In the genomic region with DNA sequence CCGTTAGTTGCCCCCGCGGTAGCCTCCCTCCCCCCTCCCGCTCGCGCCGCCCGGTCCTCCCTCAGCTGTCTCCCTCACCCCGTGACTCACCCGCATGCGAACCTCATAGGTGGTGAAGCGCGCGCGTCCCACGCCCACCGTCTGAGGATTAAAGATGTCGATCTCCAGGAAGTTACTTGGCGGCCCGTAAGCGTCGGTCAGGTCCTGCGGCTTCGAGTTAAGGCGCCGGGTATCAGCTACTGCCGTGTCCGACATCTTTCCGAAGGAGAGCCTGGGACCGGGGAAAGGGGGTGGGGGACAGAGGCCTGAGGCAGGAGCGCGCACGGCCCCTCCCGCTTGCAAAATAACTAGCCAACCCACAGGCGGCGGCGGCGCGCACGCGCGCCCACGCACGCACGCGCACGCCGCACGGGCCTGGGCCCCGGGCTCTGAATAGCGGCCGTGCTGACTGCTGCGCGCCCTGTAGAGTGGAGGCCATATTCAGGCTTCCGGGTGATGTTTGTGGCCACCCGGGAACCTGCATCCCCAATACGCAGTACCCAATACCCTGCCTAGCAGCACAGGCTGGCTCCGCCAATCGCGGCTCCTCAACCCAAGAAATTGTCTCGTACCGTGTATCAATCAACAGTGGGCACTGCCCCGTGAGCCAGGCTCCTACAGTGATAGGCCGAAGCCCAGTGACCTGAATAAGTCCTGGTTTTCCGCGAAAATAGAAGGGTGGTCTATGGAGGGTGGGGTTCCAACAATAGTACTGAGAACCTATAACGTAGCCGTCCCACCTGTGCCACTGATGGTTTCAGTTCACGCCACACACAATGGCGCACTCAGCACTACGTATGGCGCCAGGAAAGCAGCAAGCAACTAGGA, we compare ENCODE assay signal across 8 cellular contexts. TPM values are rescaled to one million over a fixed set of nuclear protein-coding genes. Genes with fewer than 3 reads are reported as not detected.
DNase-seq lines count a peak whose midpoint lies in the region; ATAC-seq and TF ChIP-seq lines count a peak whose summit lies in the region.

A gene (minus strand): TSS at position 283 of the 867 bp plus-strand sequence. CDS start 28 bp downstream, at position 255.

- POLR2A ChIA-PET in activated CD4-positive, alpha-beta T cell treated with anti-CD3 and anti-CD28 coated beads, Interleukin-2, amount 10 ng/mL, durations not matched to agents 7 days and 5 days (lab: Charles Lee) = no interaction called here

- H3K27ac ChIP-seq in C4-2B (peak within 1 kb of the TSS; percentile 68), coronary artery (peak within 1 kb of the TSS; percentile 47 to 89)

- H3K9me3 Mint-ChIP-seq in activated CD4-positive, alpha-beta T cell treated with anti-CD3 and anti-CD28 coated beads, Interleukin-2, amount 10 ng/mL, durations not matched to agents 7 days and 5 days = no peaks in the 10 kb centered on the region

- H3K4me3 ChIP-seq in coronary artery = peak within 1 kb of the TSS; percentile 67

- ATAC-seq in GM19372 (IDR thresholded peaks at IDR 0.05; ENCODE audit: low read depth, unreplicated experiment) (peak; percentile 93), HG03521 (IDR thresholded peaks at IDR 0.05; ENCODE audit: unreplicated experiment) (peak; percentile 96)

- peak within 1 kb of the TSS; percentile 97 for H3K27ac Mint-ChIP-seq in activated CD4-positive, alpha-beta T cell treated with anti-CD3 and anti-CD28 coated beads, Interleukin-2, amount 10 ng/mL, durations not matched to agents 7 days and 5 days

- peaks cover 22% of the 10 kb centered on the region for H3K4me1 Mint-ChIP-seq in activated CD4-positive, alpha-beta T cell treated with anti-CD3 and anti-CD28 coated beads, Interleukin-2, amount 10 ng/mL, durations not matched to agents 7 days and 5 days

- TF ChIP-seq CTCF in C4-2B (conservative IDR thresholded peaks at IDR 0.05) = no peak
- no peak for TF ChIP-seq CTCF in coronary artery (IDR thresholded peaks at IDR 0.05)

- peak within 1 kb of the TSS; percentile 88 for H3K4me3 Mint-ChIP-seq in activated CD4-positive, alpha-beta T cell treated with anti-CD3 and anti-CD28 coated beads, Interleukin-2, amount 10 ng/mL, durations not matched to agents 7 days and 5 days

- H3K27me3 Mint-ChIP-seq in activated CD4-positive, alpha-beta T cell treated with anti-CD3 and anti-CD28 coated beads, Interleukin-2, amount 10 ng/mL, durations not matched to agents 7 days and 5 days = peaks cover 11% of the 10 kb centered on the region

- peaks cover 10% of the 10 kb centered on the region for H3K36me3 Mint-ChIP-seq in activated CD4-positive, alpha-beta T cell treated with anti-CD3 and anti-CD28 coated beads, Interleukin-2, amount 10 ng/mL, durations not matched to agents 7 days and 5 days (ENCODE audit: low read depth)

- CTCF ChIA-PET in activated CD4-positive, alpha-beta T cell treated with anti-CD3 and anti-CD28 coated beads, Interleukin-2, amount 10 ng/mL, durations not matched to agents 7 days and 5 days (lab: Charles Lee) = interaction anchor here (0.6 kb wide), 1 partner anchor 11 kb away, joined by 3 read pairs; no protein-coding TSS in a partner anchor

- DNase-seq in NCI-H69 (lab: John Stamatoyannopoulos, UW) (peak; percentile 96), coronary artery (ENCODE audit: low spot score) (peak; percentile 95), left kidney (ENCODE audit: low read depth, low spot score) (peak; percentile 96)
- DNase-seq in activated CD4-positive, alpha-beta T cell treated with anti-CD3 and anti-CD28 coated beads, Interleukin-2, amount 10 ng/mL, durations not matched to agents 7 days and 5 days = peak; percentile 91
- DNase-seq in stimulated activated CD4-positive, alpha-beta T cell treated with anti-CD3 and anti-CD28 coated beads, Interleukin-1b, Interleukin-23, amount 100 ng/mL, for 48 hours = peak; percentile 91

RNA-seq across cellular contexts. Expression of the gene that starts here (rescaled TPM):
- total RNA-seq in activated CD4-positive, alpha-beta T cell treated with anti-CD3 and anti-CD28 coated beads, Interleukin-2, amount 10 ng/mL, durations not matched to agents 7 days and 5 days = 10 to 100 TPM; 41.8 to 49.0 TPM

Comparison
In these comparisons a context has a peak if more than half of its experiments do, and no peak if none do; other contexts are left out.
1. Peak in every context shown above with its lines: DNase-seq, ATAC-seq, H3K4me3 ChIP-seq and H3K27ac ChIP-seq.